15 cellular contexts compared by ENCODE assay signal in the genomic region with DNA sequence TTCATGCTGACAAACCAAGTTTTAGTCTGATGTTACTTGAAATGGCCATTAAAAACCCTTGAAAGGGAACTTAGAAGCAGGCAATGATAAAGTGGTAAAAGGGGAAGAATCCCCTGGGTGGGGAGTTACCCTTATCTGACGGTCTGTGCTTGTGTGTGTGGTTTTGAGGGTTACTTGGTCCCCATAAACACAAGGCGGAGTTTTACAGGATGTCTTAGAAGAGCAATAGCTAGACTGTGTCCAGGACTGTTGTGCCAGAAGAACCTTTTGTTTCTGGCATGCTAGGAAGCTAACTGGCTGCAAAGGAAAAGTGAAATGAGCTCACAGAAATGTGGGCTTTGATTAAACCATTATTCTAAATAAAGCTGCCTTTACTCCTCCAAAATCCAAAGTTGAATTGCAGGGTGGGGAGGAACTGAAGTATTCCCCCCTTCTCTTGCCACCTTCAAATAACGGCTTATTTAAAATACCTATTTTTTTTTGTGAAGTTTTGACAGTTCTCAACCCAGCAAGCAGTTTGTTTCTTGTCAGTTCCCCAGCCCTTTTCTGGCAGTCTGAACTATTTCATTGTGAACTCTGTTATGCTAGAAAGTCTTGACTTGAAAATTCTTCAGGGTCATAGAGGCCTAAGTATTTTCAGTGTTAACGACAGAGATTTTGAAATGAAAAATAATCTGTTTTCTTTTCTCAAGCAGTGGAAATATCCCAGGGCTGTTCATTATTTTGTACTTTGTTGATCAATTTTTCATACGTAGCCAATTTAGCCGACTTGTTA.
A peak's percentile ranks its signal among the peaks of the same experiment; 100 is the strongest.
DNase-seq lines count a peak whose midpoint lies in the region; ATAC-seq, FAIRE-seq and TF ChIP-seq lines count a peak whose summit lies in the region.
"Had no signal": no experiment of that assay in that cellular context is flagged by ENCODE, and none has a peak within 500 bp of the region (broad histone marks: within the 10 kb centered on the region; RNA-seq: fewer than 3 reads in every experiment).

No MANE protein-coding gene starts in this region.

- no peak overlapping the region for H3K4me3 Mint-ChIP-seq in GM23338
- H3K4me3 Mint-ChIP-seq: dendritic cell treated with granulocyte-macrophage colony-stimulating factor and Interleukin-4, amounts not matched to agents 40 ng/mL and 50 ng/mL, for 4 days had no signal

- ATAC-seq in GM23338 = no peak
- peak; percentile 57 for ATAC-seq in gastroesophageal sphincter
- ATAC-seq in GM19023 (IDR thresholded peaks at IDR 0.05; ENCODE audit: unreplicated experiment) = no peak

- H3K36me3 Mint-ChIP-seq in GM23338 (ENCODE audit: low read depth) = peaks cover 17% of the 10 kb centered on the region

- H3K9me3 ChIP-seq in gastroesophageal sphincter (no peaks in the 10 kb centered on the region), sigmoid colon (no peaks in the 10 kb centered on the region), small intestine (ENCODE audit: control insufficient read depth, low read depth) (no peaks in the 10 kb centered on the region)
- H3K9me3 ChIP-seq: Peyer's patch, tibial nerve had no signal

- DNase-seq in GM23338 (ENCODE audit: low spot score) (no peak), OCI-M1 (lab: John Stamatoyannopoulos, UW) (peak; percentile 94), sigmoid colon (no peak), NCI-H2081 (lab: John Stamatoyannopoulos, UW) (no peak), small intestine (no peak)
- DNase-seq: activated CD4-positive, alpha-beta T cell treated with anti-CD3 and anti-CD28 coated beads for 48 hours; NCI-H1417; NCI-H446; Peyer's patch had no signal

- H3K4me3 ChIP-seq in GM23338 = no peak overlapping the region
- peak overlapping the region in 1 of 2 donors; percentile 5 for H3K4me3 ChIP-seq in gastroesophageal sphincter
- H3K4me3 ChIP-seq in sigmoid colon = peak overlapping the region in 2 of 4 donors; percentile 11 to 14
- H3K4me3 ChIP-seq in small intestine (ENCODE audit: low read depth in 1 of 2, low read length in 2 of 2) = no peak overlapping the region
- H3K4me3 ChIP-seq: BLaER1 treated with 17β-estradiol and CSF1 and Interleukin-3, amounts not matched to agents 10 nM and 100 nM; Peyer's patch; tibial nerve had no signal

- no peaks in the 10 kb centered on the region for H4K20me1 ChIP-seq in GM23338 (replicated peaks; ENCODE audit: insufficient read depth)
- H4K20me1 ChIP-seq: BLaER1 treated with 17β-estradiol and CSF1 and Interleukin-3, amounts not matched to agents 10 nM and 100 nM had no signal

- no peaks in the 10 kb centered on the region for H3K27me3 Mint-ChIP-seq in GM23338 (ENCODE audit: insufficient read depth, low read depth, poor library complexity)
- H3K27me3 Mint-ChIP-seq: dendritic cell treated with granulocyte-macrophage colony-stimulating factor and Interleukin-4, amounts not matched to agents 40 ng/mL and 50 ng/mL, for 4 days had no signal

- H3K27ac ChIP-seq in GM23338 (ENCODE audit: low read depth) = 0 out of 2 replicates have a peak overlapping the region, but pooled peaks have one; percentile 36
- peak overlapping the region; percentile 41 to 64 (median 54) for H3K27ac ChIP-seq in gastroesophageal sphincter
- H3K27ac ChIP-seq in sigmoid colon = peak overlapping the region; percentile 40 to 55 (median 46)
- no peak overlapping the region for H3K27ac ChIP-seq in small intestine (ENCODE audit: low read depth in 1 of 2, low read length in 1 of 2)
- H3K27ac ChIP-seq: parathyroid adenoma, Peyer's patch had no signal

- no peak overlapping the region for H3K27ac Mint-ChIP-seq in GM23338
- H3K27ac Mint-ChIP-seq: dendritic cell treated with granulocyte-macrophage colony-stimulating factor and Interleukin-4, amounts not matched to agents 40 ng/mL and 50 ng/mL, for 4 days had no signal

- 11 to 15% methylated on average over 6 of the region's 6 CpGs for WGBS in gastroesophageal sphincter (ENCODE audit: low coverage in 1 of 2), 2 donors
- WGBS in sigmoid colon, 2 donors = 47 to 68% methylated on average over 6 of the region's 6 CpGs
- 42 to 71% (median 67%) methylated on average over 6 of the region's 6 CpGs for WGBS in small intestine, 3 donors

- H3K9me3 Mint-ChIP-seq in GM23338 = peaks cover 27% of the 10 kb centered on the region

- H3K4me1 ChIP-seq in GM23338 (ENCODE audit: insufficient read depth) (0 out of 2 replicates have a peak, but pooled peaks cover 5% of the 10 kb centered on the region), gastroesophageal sphincter (peaks cover 0 to 28% (median 2%) of the 10 kb centered on the region in 3 donors), sigmoid colon (peaks cover 0 to 31% (median 14%) of the 10 kb centered on the region in 4 donors), small intestine (ENCODE audit: control insufficient read depth in 2 of 2, insufficient read depth in 1 of 2, low read depth in 1 of 2, low read length in 1 of 2) (no peaks in the 10 kb centered on the region)
- H3K4me1 ChIP-seq: parathyroid adenoma, Peyer's patch had no signal

- no peaks in the 10 kb centered on the region for H3F3A ChIP-seq in GM23338 (replicated peaks; ENCODE audit: low read depth)

- FAIRE-seq in small intestine (lab: Jason Lieb, UNC) = no peak

- TF ChIP-seq CTCF in GM23338 (conservative IDR thresholded peaks at IDR 0.05; ENCODE audit: low read depth in 2 of 2) = no peak
- no peak for TF ChIP-seq CTCF in gastroesophageal sphincter (IDR thresholded peaks at IDR 0.05)
- no peak for TF ChIP-seq CTCF in sigmoid colon (IDR thresholded peaks at IDR 0.05)

- no peaks in the 10 kb centered on the region for H3K79me2 ChIP-seq in GM23338 (replicated peaks; ENCODE audit: insufficient read depth)
- H3K79me2 ChIP-seq: parathyroid adenoma had no signal

- TF ChIP-seq POLR2A in gastroesophageal sphincter (IDR thresholded peaks at IDR 0.05) (no peak), sigmoid colon (IDR thresholded peaks at IDR 0.05) (no peak)

- H3K4me1 Mint-ChIP-seq in GM23338 = peaks cover 6% of the 10 kb centered on the region; the same call in 1 of the 3 replicates

- TF ChIP-seq EP300 in gastroesophageal sphincter (IDR thresholded peaks at IDR 0.05) (no peak), sigmoid colon (IDR thresholded peaks at IDR 0.05) (no peak)

- H3K9me2 ChIP-seq in GM23338 (ENCODE audit: insufficient read depth) = no peaks in the 10 kb centered on the region; the same call in 1 of the 2 replicates

- H3K4me2 ChIP-seq in GM23338 = no peak overlapping the region

- H2AFZ ChIP-seq in GM23338 = peak overlapping the region; percentile 9; the same call in 1 of the 2 replicates
- H2AFZ ChIP-seq: parathyroid adenoma had no signal

- H3K27me3 ChIP-seq in GM23338 (ENCODE audit: insufficient read depth) = no peaks in the 10 kb centered on the region
- H3K27me3 ChIP-seq in gastroesophageal sphincter = no peaks in the 10 kb centered on the region
- no peaks in the 10 kb centered on the region for H3K27me3 ChIP-seq in sigmoid colon
- H3K27me3 ChIP-seq in small intestine (ENCODE audit: control insufficient read depth in 2 of 2, insufficient read depth in 2 of 2, low read length in 2 of 2) = no peaks in the 10 kb centered on the region
- H3K27me3 ChIP-seq: BLaER1 treated with 17β-estradiol and CSF1 and Interleukin-3, amounts not matched to agents 10 nM and 100 nM; Peyer's patch; tibial nerve had no signal

- H3K36me3 ChIP-seq in GM23338 (ENCODE audit: insufficient read depth) (no peaks in the 10 kb centered on the region), gastroesophageal sphincter (no peaks in the 10 kb centered on the region), sigmoid colon (no peaks in the 10 kb centered on the region), small intestine (ENCODE audit: control insufficient read depth in 2 of 2, insufficient read depth in 2 of 2, low read length in 2 of 2) (no peaks in the 10 kb centered on the region)
- H3K36me3 ChIP-seq: BLaER1 treated with 17β-estradiol and CSF1 and Interleukin-3, amounts not matched to agents 10 nM and 100 nM; Peyer's patch; tibial nerve had no signal

- intact Hi-C loops in sigmoid colon (cut with DNase I) = no loop called here

TF ChIP-seq in GM23338, 12 proteins besides CTCF, POLR2A, EP300 and RAD21 (continues in another document):
- TF ChIP-seq CREB1 (CRISPR knock-in tag; IDR thresholded peaks at IDR 0.05; ENCODE audit: low read depth) (no peak), JUNB (IDR thresholded peaks at IDR 0.05; ENCODE audit: unreplicated experiment) (no peak), STAT1 (IDR thresholded peaks at IDR 0.05; ENCODE audit: unreplicated experiment) (no peak), POLR2AphosphoS5 (IDR thresholded peaks at IDR 0.05; ENCODE audit: low read depth) (no peak), EZH2 (IDR thresholded peaks at IDR 0.05; ENCODE audit: low read depth, unreplicated experiment) (no peak), NANOG (IDR thresholded peaks at IDR 0.05; ENCODE audit: borderline replicate concordance) (no peak), ZNF114 (CRISPR knock-in tag; IDR thresholded peaks at IDR 0.05) (no peak)
- TF ChIP-seq, protein P1, sequence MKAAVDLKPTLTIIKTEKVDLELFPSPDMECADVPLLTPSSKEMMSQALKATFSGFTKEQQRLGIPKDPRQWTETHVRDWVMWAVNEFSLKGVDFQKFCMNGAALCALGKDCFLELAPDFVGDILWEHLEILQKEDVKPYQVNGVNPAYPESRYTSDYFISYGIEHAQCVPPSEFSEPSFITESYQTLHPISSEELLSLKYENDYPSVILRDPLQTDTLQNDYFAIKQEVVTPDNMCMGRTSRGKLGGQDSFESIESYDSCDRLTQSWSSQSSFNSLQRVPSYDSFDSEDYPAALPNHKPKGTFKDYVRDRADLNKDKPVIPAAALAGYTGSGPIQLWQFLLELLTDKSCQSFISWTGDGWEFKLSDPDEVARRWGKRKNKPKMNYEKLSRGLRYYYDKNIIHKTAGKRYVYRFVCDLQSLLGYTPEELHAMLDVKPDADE (IDR thresholded peaks at IDR 0.05) = no peak

Comparison
In these comparisons a context has a peak if more than half of its experiments do, and no peak if none do; other contexts are left out.
1. H3K27ac ChIP-seq: peak in GM23338 (single experiment), gastroesophageal sphincter (4 of 4) and sigmoid colon (4 of 4); none in small intestine (0 of 2).